Comparison of ENCODE assay signal across 8 cellular contexts in genomic region chr6:106512048-106512957, GRCh38.
DNase-seq lines count a peak whose midpoint lies in the region; ATAC-seq and TF ChIP-seq lines count a peak whose summit lies in the region.

No MANE protein-coding gene starts in this region.

- peak; percentile 71 for TF ChIP-seq POLR2A in right lobe of liver (IDR thresholded peaks at IDR 0.05)

- H3K4me3 Mint-ChIP-seq in activated B cell treated with CpG ODN at 0.5 μM for 24 hours = peak overlapping the region; percentile 97

- peaks cover 62% of the 10 kb centered on the region for H3K4me1 Mint-ChIP-seq in activated B cell treated with CpG ODN at 0.5 μM for 24 hours

- CTCF ChIA-PET in activated B cell treated with CpG ODN at 0.5 μM for 24 hours (lab: Charles Lee) = interaction anchor here (0.7 to 6.5 kb wide), 19 partner anchors 9 to 467 kb away, joined by 3 to 94 read pairs (median 10); partner anchors contain the start of gene CRYBG1

- no peaks in the 10 kb centered on the region for H3K9me3 ChIP-seq in right lobe of liver

- H3K9me3 Mint-ChIP-seq in activated B cell treated with CpG ODN at 0.5 μM for 24 hours = no peaks in the 10 kb centered on the region

- TF ChIP-seq CTCF in activated B cell treated with CpG ODN at 0.5 μM for 24 hours (IDR thresholded peaks at IDR 0.05) = no peak
- no peak for TF ChIP-seq CTCF in coronary artery (IDR thresholded peaks at IDR 0.05)
- peak in 3 of 4 donors; percentile 34 to 38 (median 37) for TF ChIP-seq CTCF in right lobe of liver (IDR thresholded peaks at IDR 0.05)

- WGBS in right lobe of liver (ENCODE audit: insufficient coverage, low coverage, low lambda C conversion rate, missing lambda C conversion rate) = 0% methylated on average over 5 of the region's 90 CpGs

- DNase-seq in Kasumi-1 (lab: John Stamatoyannopoulos, UW) = peak; percentile 10 to 23
- peak; percentile 79 for DNase-seq in activated B cell treated with CpG ODN at 0.5 μM for 24 hours
- DNase-seq in coronary artery (ENCODE audit: low spot score) = peak; percentile 80
- peak; percentile 91 to 92 (median 91) for DNase-seq in right lobe of liver
- DNase-seq in stimulated activated CD4-positive, alpha-beta T cell treated with anti-CD3 and anti-CD28 coated beads, TNF-alpha, amount 100 ng/mL, for 4 hours (ENCODE audit: low read depth in 3 of 3) = peak; percentile 59 to 62 (median 59)
- no peak for DNase-seq in occipital lobe (lab: John Stamatoyannopoulos, UW)

- H3K27me3 Mint-ChIP-seq in activated B cell treated with CpG ODN at 0.5 μM for 24 hours = no peaks in the 10 kb centered on the region

- intact Hi-C loops in activated B cell treated with CpG ODN at 0.5 μM for 24 hours (cut with micrococcal nuclease) = loop anchor here (1.0 to 10.0 kb wide), 10 partner anchors 8 to 518 kb away; partner anchors contain the start of genes PRDM1, QRSL1 and RTN4IP1
- intact Hi-C loops in right lobe of liver (cut with DNase I) = no loop called here

- H3K27me3 ChIP-seq in right lobe of liver = no peaks in the 10 kb centered on the region

- peaks cover 6% of the 10 kb centered on the region for H3K36me3 Mint-ChIP-seq in activated B cell treated with CpG ODN at 0.5 μM for 24 hours (ENCODE audit: low read depth)

- POLR2A ChIA-PET in activated B cell treated with CpG ODN at 0.5 μM for 24 hours (lab: Charles Lee) = interaction anchor here (0.8 to 6.4 kb wide), 19 partner anchors 11 to 465 kb away, joined by 3 to 201 read pairs (median 6); partner anchors contain the start of gene ATG5

- H3K4me1 ChIP-seq in right lobe of liver = peaks cover 0 to 38% (median 4%) of the 10 kb centered on the region in 4 donors

- peak overlapping the region; percentile 94 for H3K27ac Mint-ChIP-seq in activated B cell treated with CpG ODN at 0.5 μM for 24 hours

- peak; percentile 48 for ATAC-seq in GM21825 (IDR thresholded peaks at IDR 0.05; ENCODE audit: unreplicated experiment)
- peak; percentile 68 for ATAC-seq in activated B cell treated with CpG ODN at 0.5 μM for 24 hours (ENCODE audit: low read depth)
- ATAC-seq in right lobe of liver = peak; percentile 86 to 94 (median 90)

- peak overlapping the region; percentile 61 to 72 for H3K27ac ChIP-seq in coronary artery
- H3K27ac ChIP-seq in right lobe of liver = peak overlapping the region; percentile 67 to 94 (median 90)

- H3K4me3 ChIP-seq in GM08714 (ENCODE audit: low read length) (peak overlapping the region; percentile 84; the same call in 1 of the 2 replicates), coronary artery (peak overlapping the region; percentile 79), right lobe of liver (peak overlapping the region; percentile 73 to 91 (median 74))

- H3K36me3 ChIP-seq in right lobe of liver = no peaks in the 10 kb centered on the region

Comparison
In these comparisons a context has a peak if more than half of its experiments do, and no peak if none do; other contexts are left out.
1. CTCF ChIP-seq: peak in right lobe of liver (3 of 4); none in activated B cell treated with CpG ODN at 0.5 μM for 24 hours (single experiment) and coronary artery (single experiment).
2. Peak in every context shown above with its lines, with median percentiles within 50 percentile points of each other: H3K4me3 ChIP-seq and ATAC-seq.